In the genomic region with DNA sequence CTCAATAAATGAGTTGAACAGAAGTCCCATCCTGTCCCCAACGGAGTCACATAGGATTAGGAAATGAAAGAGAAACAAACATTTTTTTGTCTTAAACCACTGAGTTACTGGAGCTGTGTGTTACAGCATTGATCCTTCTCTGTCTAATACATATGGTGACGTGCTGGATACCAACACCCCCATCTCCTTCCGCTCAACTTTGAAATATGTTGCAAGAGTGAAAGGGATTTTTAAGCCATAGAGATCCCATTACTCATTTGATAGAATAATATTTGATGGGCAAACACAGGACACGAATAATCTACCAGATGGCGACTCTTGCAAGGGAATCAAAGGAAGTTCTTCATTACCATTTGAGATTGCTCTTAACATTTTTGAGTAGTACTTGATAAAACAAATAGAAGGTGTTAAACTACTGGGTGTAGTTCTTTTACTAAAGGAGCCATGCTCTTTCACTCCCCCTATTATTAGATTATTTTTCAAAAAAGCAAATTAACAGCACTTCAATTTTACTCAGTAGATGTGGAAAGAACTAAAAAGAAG, we compare ENCODE assay signal across 2 cellular contexts.
TF ChIP-seq lines count a peak whose summit lies in the region.

No MANE protein-coding gene starts in this region.

TF ChIP-seq in IMR-90, 13 proteins besides CTCF, POLR2A, EP300 and RAD21:
- TF ChIP-seq MAFK (IDR thresholded peaks at IDR 0.05; ENCODE audit: low read depth, low read length) (no peak), RCOR1 (IDR thresholded peaks at IDR 0.05; ENCODE audit: insufficient replicate concordance, low read length) (no peak), MXI1 (IDR thresholded peaks at IDR 0.05; ENCODE audit: borderline replicate concordance, low read depth, low read length) (no peak), SMC3 (IDR thresholded peaks at IDR 0.05; ENCODE audit: low read depth, low read length) (no peak), FOS (IDR thresholded peaks at IDR 0.05; ENCODE audit: low read depth, low read length) (no peak), CHD1 (IDR thresholded peaks at IDR 0.05; ENCODE audit: low read depth, low read length) (no peak), MAZ (IDR thresholded peaks at IDR 0.05; ENCODE audit: borderline replicate concordance, low read depth, low read length) (no peak), BHLHE40 (IDR thresholded peaks at IDR 0.05; ENCODE audit: low read depth, low read length) (no peak)
- TF ChIP-seq, protein P1, sequence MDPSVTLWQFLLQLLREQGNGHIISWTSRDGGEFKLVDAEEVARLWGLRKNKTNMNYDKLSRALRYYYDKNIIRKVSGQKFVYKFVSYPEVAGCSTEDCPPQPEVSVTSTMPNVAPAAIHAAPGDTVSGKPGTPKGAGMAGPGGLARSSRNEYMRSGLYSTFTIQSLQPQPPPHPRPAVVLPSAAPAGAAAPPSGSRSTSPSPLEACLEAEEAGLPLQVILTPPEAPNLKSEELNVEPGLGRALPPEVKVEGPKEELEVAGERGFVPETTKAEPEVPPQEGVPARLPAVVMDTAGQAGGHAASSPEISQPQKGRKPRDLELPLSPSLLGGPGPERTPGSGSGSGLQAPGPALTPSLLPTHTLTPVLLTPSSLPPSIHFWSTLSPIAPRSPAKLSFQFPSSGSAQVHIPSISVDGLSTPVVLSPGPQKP (IDR thresholded peaks at IDR 0.05; ENCODE audit: borderline replicate concordance, low read depth, low read length), result no peak
- TF ChIP-seq, protein P2, sequence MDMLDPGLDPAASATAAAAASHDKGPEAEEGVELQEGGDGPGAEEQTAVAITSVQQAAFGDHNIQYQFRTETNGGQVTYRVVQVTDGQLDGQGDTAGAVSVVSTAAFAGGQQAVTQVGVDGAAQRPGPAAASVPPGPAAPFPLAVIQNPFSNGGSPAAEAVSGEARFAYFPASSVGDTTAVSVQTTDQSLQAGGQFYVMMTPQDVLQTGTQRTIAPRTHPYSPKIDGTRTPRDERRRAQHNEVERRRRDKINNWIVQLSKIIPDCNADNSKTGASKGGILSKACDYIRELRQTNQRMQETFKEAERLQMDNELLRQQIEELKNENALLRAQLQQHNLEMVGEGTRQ (IDR thresholded peaks at IDR 0.05; ENCODE audit: low read depth, low read length), result no peak

TF ChIP-seq in endothelial cell of umbilical vein, 7 proteins besides CTCF, POLR2A, EP300 and RAD21:
- TF ChIP-seq GATA2 (IDR thresholded peaks at IDR 0.05; ENCODE audit: insufficient read depth, insufficient read length, low read depth, low read length) (no peak), FOS (IDR thresholded peaks at IDR 0.05; ENCODE audit: borderline replicate concordance, insufficient read depth, low read length) (no peak), JUN (IDR thresholded peaks at IDR 0.05; ENCODE audit: borderline replicate concordance, insufficient read depth, insufficient read length, low read depth) (no peak), POLR2AphosphoS5 (IDR thresholded peaks at IDR 0.05; ENCODE audit: insufficient read depth, low read depth, low read length) (no peak), EZH2 (IDR thresholded peaks at IDR 0.05; ENCODE audit: borderline replicate concordance, low read depth, low read length, severe bottlenecking) (no peak), MYC (IDR thresholded peaks at IDR 0.05; ENCODE audit: low read depth, low read length) (no peak)
- TF ChIP-seq, protein P3, sequence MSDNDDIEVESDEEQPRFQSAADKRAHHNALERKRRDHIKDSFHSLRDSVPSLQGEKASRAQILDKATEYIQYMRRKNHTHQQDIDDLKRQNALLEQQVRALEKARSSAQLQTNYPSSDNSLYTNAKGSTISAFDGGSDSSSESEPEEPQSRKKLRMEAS (IDR thresholded peaks at IDR 0.05; ENCODE audit: insufficient read depth, insufficient read length), result no peak
TF ChIP-seq in endothelial cell of umbilical vein: peak in this region for 0.
